Comparison of ENCODE assay signal across 23 cellular contexts in the genomic region with DNA sequence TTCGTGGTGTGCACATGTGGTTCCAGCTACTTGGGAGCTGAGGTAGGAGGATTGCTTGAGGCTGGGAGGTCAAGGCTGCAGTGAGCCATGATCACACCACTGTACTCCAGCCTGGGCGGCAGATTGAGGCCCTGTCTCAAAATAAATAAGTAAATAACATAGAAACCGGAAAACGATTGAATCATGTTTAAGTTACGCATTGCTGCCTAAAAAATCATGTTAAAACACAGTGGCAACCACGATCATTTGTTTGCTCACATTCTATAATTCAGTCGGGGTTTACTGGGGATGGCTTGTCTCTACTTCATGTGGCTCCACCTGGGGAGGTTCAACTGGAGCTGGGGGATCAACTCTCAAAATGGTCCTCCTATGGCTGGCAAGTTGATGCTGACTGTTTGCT. TPM values are rescaled to one million over a fixed set of nuclear protein-coding genes. Genes with fewer than 3 reads are reported as not detected.
DNase-seq lines count a peak whose midpoint lies in the region; ATAC-seq, FAIRE-seq and TF ChIP-seq lines count a peak whose summit lies in the region.
"Had no signal": no experiment of that assay in that cellular context is flagged by ENCODE, and none has a peak within 500 bp of the region (broad histone marks: within the 10 kb centered on the region; RNA-seq: fewer than 3 reads in every experiment).

No MANE protein-coding gene starts in this region.

- H3K79me1 ChIP-seq in H1 (ENCODE audit: low read depth, low read length): no peaks in the 10 kb centered on the region

- no peak overlapping the region for H4K91ac ChIP-seq in H1 (replicated peaks; ENCODE audit: insufficient read length, low read length)

- H2BK12ac ChIP-seq in H1 (ENCODE audit: low read depth, low read length): no peak overlapping the region

- H2BK20ac ChIP-seq in H1 (ENCODE audit: low read length): peak overlapping the region; percentile 26; the same call in 1 of the 2 replicates

- H3K27ac ChIP-seq in BLaER1 treated with 17β-estradiol and CSF1 and Interleukin-3, amounts not matched to agents 10 nM and 100 nM: peak overlapping the region in 9 of 11 experiments; percentile 82 to 91 (median 88); a peak in 12 of 22 replicates
- no peak overlapping the region for H3K27ac ChIP-seq in H1 (ENCODE audit: low read depth, low read length)
- H3K27ac ChIP-seq: C4-2B had no signal

- no peak for TF ChIP-seq RAD21 in H1 (IDR thresholded peaks at IDR 0.05 in 1 of 2, conservative IDR thresholded peaks at IDR 0.05 in 1 of 2; ENCODE audit: low read depth in 2 of 2, low read length in 2 of 2)

- no peak for ATAC-seq in activated CD4-positive, CD25-positive, alpha-beta regulatory T cell treated with anti-CD3 and anti-CD28 coated beads, Interleukin-2, amount 50 U/mL, for 24 hours
- ATAC-seq: A549; CD8-positive, alpha-beta T cell; GM12878; GM23338 had no signal

- POLR2A ChIA-PET in H1 (lab: Charles Lee; ENCODE audit: partially characterized antibody) (no interaction called here), HEK293T (lab: Yijun Ruan, JAX) (interaction anchor here (3.3 kb wide), 1 partner anchor 9 kb away, joined by 19 read pairs; a partner anchor contains a TSS)

- H3K23ac ChIP-seq in H1 (ENCODE audit: insufficient read length): no peak overlapping the region

- no peaks in the 10 kb centered on the region for H3K27me3 ChIP-seq in BLaER1 treated with 17β-estradiol and CSF1 and Interleukin-3, amounts not matched to agents 10 nM and 100 nM
- no peaks in the 10 kb centered on the region for H3K27me3 ChIP-seq in H1 (replicated peaks in 1 of 4; ENCODE audit: control insufficient read depth in 3 of 4, extremely low read depth in 1 of 4, insufficient read depth in 3 of 4, low read length in 3 of 4)
- H3K27me3 ChIP-seq: BE2C had no signal

- peaks cover 59 to 97% (median 79%) of the 10 kb centered on the region in 10 experiments for H3K4me1 ChIP-seq in BLaER1 treated with 17β-estradiol and CSF1 and Interleukin-3, amounts not matched to agents 10 nM and 100 nM
- H3K4me1 ChIP-seq in H1 (replicated peaks in 1 of 4; ENCODE audit: control insufficient read depth in 3 of 4, insufficient read depth in 4 of 4, low read length in 3 of 4): peaks cover 2 to 15% (median 11%) of the 10 kb centered on the region in 4 experiments; a peak in 6 of 7 replicates
- H3K4me1 ChIP-seq: Caco-2 had no signal

- no peak overlapping the region for H3K14ac ChIP-seq in H1 (ENCODE audit: insufficient read length)

- peak overlapping the region in 1 of 11 experiments; percentile 12; a peak in 2 of 22 replicates for H3K9ac ChIP-seq in BLaER1 treated with 17β-estradiol and CSF1 and Interleukin-3, amounts not matched to agents 10 nM and 100 nM
- no peak overlapping the region for H3K9ac ChIP-seq in H1 (replicated peaks in 1 of 4; ENCODE audit: extremely low read depth in 1 of 4, low read depth in 3 of 4, low read length in 3 of 4)

- peaks cover 0 to 6% (median 4%) of the 10 kb centered on the region in 11 experiments; a peak in 3 of 22 replicates for H3K9me3 ChIP-seq in BLaER1 treated with 17β-estradiol and CSF1 and Interleukin-3, amounts not matched to agents 10 nM and 100 nM (replicated peaks in 1 of 11)
- H3K9me3 ChIP-seq in H1 (ENCODE audit: insufficient read depth in 2 of 2, low read depth in 1 of 2, low read length in 1 of 2): no peaks in the 10 kb centered on the region
- H3K9me3 ChIP-seq: A549, BE2C, Caco-2, HAP-1 had no signal

- CTCF ChIA-PET in H1 (lab: Charles Lee; ENCODE audit: partially characterized antibody) (interaction anchor here (1.2 to 7.2 kb wide), 3 partner anchors 10 to 89 kb away, joined by 3 to 67 read pairs (median 16); a partner anchor contains a TSS), HEK293T (lab: Yijun Ruan, JAX) (no interaction called here)

- no peak overlapping the region for H4K8ac ChIP-seq in H1 (ENCODE audit: extremely low read depth, insufficient read depth, low read length)

- DNase-seq in H1 (ENCODE audit: low read depth in 1 of 2, low spot score in 2 of 2) (no peak), myocyte (ENCODE audit: low read depth) (peak; percentile 33), DMS153 (lab: John Stamatoyannopoulos, UW) (no peak), HEK293T (ENCODE audit: extremely low spot score) (no peak), urothelium cell line (ENCODE audit: low spot score) (no peak)
- DNase-seq: 8988T; ACHN; AML-193; BE2C; Caco-2; CD4-positive, CD25-positive, alpha-beta regulatory T cell; CD8-positive, alpha-beta T cell; DMS79; EL; GDM1 had no signal

- H3K79me2 ChIP-seq in H1 (ENCODE audit: control insufficient read depth in 1 of 2, insufficient read depth in 2 of 2, low read length in 2 of 2): no peaks in the 10 kb centered on the region

- WGBS in H1 (ENCODE audit: extremely low coverage in 1 of 2, insufficient coverage in 1 of 2, insufficient read length in 1 of 2, insufficient replicate concordance in 2 of 2, low coverage in 1 of 2, low lambda C conversion rate in 2 of 2, missing lambda C conversion rate in 1 of 2), 2 experiments: 88% methylated on average over 7 of the region's 7 CpGs; no CpG with 5 or more reads in 1 of the 2 experiments

- no peak for TF ChIP-seq CTCF in H1 (IDR thresholded peaks at IDR 0.05; ENCODE audit: control extremely low read depth in 1 of 3, insufficient read depth in 1 of 3, low read depth in 1 of 3, low read length in 3 of 3)

- peak overlapping the region; percentile 85 to 96 (median 91) for H3K4me2 ChIP-seq in BLaER1 treated with 17β-estradiol and CSF1 and Interleukin-3, amounts not matched to agents 10 nM and 100 nM
- H3K4me2 ChIP-seq in H1 (ENCODE audit: insufficient read depth in 1 of 2, low read depth in 2 of 2, low read length in 2 of 2): no peak overlapping the region
- H3K4me2 ChIP-seq: A549 had no signal

- H4K5ac ChIP-seq in H1 (ENCODE audit: insufficient read length, low read depth, low read length): no peak overlapping the region

- no peak overlapping the region for H2AFZ ChIP-seq in H1 (ENCODE audit: low read length)

- H2BK5ac ChIP-seq in H1 (ENCODE audit: low read depth, low read length): no peak overlapping the region

- H2BK120ac ChIP-seq in H1 (replicated peaks; ENCODE audit: low read depth, low read length): no peak overlapping the region

- no peak overlapping the region for H3K56ac ChIP-seq in H1 (replicated peaks; ENCODE audit: insufficient read length, low read depth, low read length)

- H4K20me1 ChIP-seq in BLaER1 treated with 17β-estradiol and CSF1 and Interleukin-3, amounts not matched to agents 10 nM and 100 nM: no peaks in the 10 kb centered on the region
- H4K20me1 ChIP-seq in H1 (replicated peaks in 1 of 2; ENCODE audit: control insufficient read depth in 1 of 2, insufficient read depth in 2 of 2, low read length in 2 of 2): no peaks in the 10 kb centered on the region

- no peak for TF ChIP-seq POLR2A in H1 (IDR thresholded peaks at IDR 0.05; ENCODE audit: control extremely low read depth in 1 of 2, low read depth in 2 of 2, low read length in 2 of 2)

- H2BK15ac ChIP-seq in H1 (ENCODE audit: low read length): no peak overlapping the region

- no peak overlapping the region for H3K4me3 ChIP-seq in BLaER1 treated with 17β-estradiol and CSF1 and Interleukin-3, amounts not matched to agents 10 nM and 100 nM
- H3K4me3 ChIP-seq in H1 (ENCODE audit: extremely low read depth in 1 of 4, insufficient read depth in 2 of 4, low read depth in 3 of 4, low read length in 4 of 4): no peak overlapping the region
- H3K4me3 ChIP-seq: A549, GM12878, GM23338, HAP-1 had no signal

- H3K4ac ChIP-seq in H1 (replicated peaks; ENCODE audit: insufficient read length, low read depth, low read length): no peak overlapping the region

- no peak overlapping the region for H2AK5ac ChIP-seq in H1 (ENCODE audit: low read depth, low read length)

- H3K36me3 ChIP-seq in BLaER1 treated with 17β-estradiol and CSF1 and Interleukin-3, amounts not matched to agents 10 nM and 100 nM: no peaks in the 10 kb centered on the region
- H3K36me3 ChIP-seq in H1 (ENCODE audit: control insufficient read depth in 2 of 4, insufficient read depth in 4 of 4, low read length in 3 of 4): no peaks in the 10 kb centered on the region
- H3K36me3 ChIP-seq: BE2C, HAP-1 had no signal

- TF ChIP-seq EP300 in H1 (IDR thresholded peaks at IDR 0.05; ENCODE audit: borderline replicate concordance in 1 of 2, low read depth in 2 of 2, low read length in 2 of 2): no peak

- FAIRE-seq in H1 (lab: Jason Lieb, UNC): no peak
- no peak for FAIRE-seq in urothelium cell line (lab: Jason Lieb, UNC)
- FAIRE-seq: A549, GM12878, H54 had no signal

- no peaks in the 10 kb centered on the region for H3K23me2 ChIP-seq in H1 (ENCODE audit: low read depth, low read length)

- no peak overlapping the region for H3K18ac ChIP-seq in H1 (ENCODE audit: extremely low read depth, low read length)

TF ChIP-seq in H1, 55 proteins besides CTCF, POLR2A, EP300 and RAD21 (continues in another document):
- TF ChIP-seq TBP (IDR thresholded peaks at IDR 0.05; ENCODE audit: low read depth, low read length) (no peak), CREB1 (IDR thresholded peaks at IDR 0.05) (no peak)

TF ChIP-seq in HEK293T, 16 proteins besides CTCF, POLR2A, EP300 and RAD21:
- no peak for TF ChIP-seq ARNT (IDR thresholded peaks at IDR 0.05)
- TF ChIP-seq TARDBP (IDR thresholded peaks at IDR 0.05): no peak
- no peak for TF ChIP-seq SUZ12 (IDR thresholded peaks at IDR 0.05)
- no peak for TF ChIP-seq HDGF (IDR thresholded peaks at IDR 0.05; ENCODE audit: borderline replicate concordance)
- TF ChIP-seq NFRKB (IDR thresholded peaks at IDR 0.05): no peak

RNA-seq across cellular contexts. Expression of a gene that starts 8.2 kb away (rescaled TPM):
- 14.5 and 15.2 TPM in 2 replicates for total RNA-seq in H1 (2021; fragmentation: NEBNext Ultra II Directional; extraction: Animal tissue kit (Norgen Biotek cat#: 25700))
- 36.0 and 56.1 TPM in 2 replicates for polyA plus RNA-seq in H1 (2011; rRNA removed)
- polyA plus RNA-seq in H1 (2011; cell fraction: cytosol; rRNA removed): 26.6 TPM
- 39.2 TPM for polyA plus RNA-seq in H1 (2011; cell fraction: nucleus; rRNA removed)
- polyA plus RNA-seq in H1 (2012, experiment 1 of 2): 23.5 to 37.7 TPM (median 28.4 TPM) in 4 replicates
- polyA plus RNA-seq in H1 (2012, experiment 2 of 2): 42.7 TPM
- 15.1 TPM for polyA plus RNA-seq in H1 (2013, experiment 1 of 2)
- polyA plus RNA-seq in H1 (2013, experiment 2 of 2): 16.1 TPM
- polyA minus RNA-seq in H1 (2011; rRNA and poly(A)+ RNA removed): 15.5 and 20.6 TPM in 2 replicates
- polyA minus RNA-seq in H1 (2011; cell fraction: cytosol; rRNA and poly(A)+ RNA removed): 14.0 TPM
- 33.3 TPM for polyA minus RNA-seq in H1 (2011; cell fraction: nucleus; rRNA and poly(A)+ RNA removed)
- 1,798 and 2,123 TPM in 2 replicates for total RNA-seq in myocyte
- 1,534 TPM for polyA plus RNA-seq in myocyte (2012)

RNA-seq across cellular contexts. Expression of a gene that starts 27.4 kb away (rescaled TPM):
- not detected in 2 replicates for total RNA-seq in H1 (2021; fragmentation: NEBNext Ultra II Directional; extraction: Animal tissue kit (Norgen Biotek cat#: 25700))
- 0.02 and 0.03 TPM in 2 replicates for polyA plus RNA-seq in H1 (2011; rRNA removed)
- polyA plus RNA-seq in H1 (2011; cell fraction: cytosol; rRNA removed): 0.06 TPM
- 0.09 TPM for polyA plus RNA-seq in H1 (2011; cell fraction: nucleus; rRNA removed)
- 0.11 TPM in 1 of 4 replicates, not detected in the others for polyA plus RNA-seq in H1 (2012, experiment 1 of 2)
- not detected for polyA plus RNA-seq in H1 (2012, experiment 2 of 2)
- 0.02 TPM for polyA plus RNA-seq in H1 (2013, experiment 1 of 2)
- polyA plus RNA-seq in H1 (2013, experiment 2 of 2): 0.02 TPM
- 0.10 TPM in 1 of 2 replicates, not detected in the other for polyA minus RNA-seq in H1 (2011; rRNA and poly(A)+ RNA removed)
- polyA minus RNA-seq in H1 (2011; cell fraction: cytosol; rRNA and poly(A)+ RNA removed): not detected
- polyA minus RNA-seq in H1 (2011; cell fraction: nucleus; rRNA and poly(A)+ RNA removed): not detected
- total RNA-seq in myocyte: not detected in 2 replicates
- polyA plus RNA-seq in myocyte (2012): 0.15 TPM
- total RNA-seq: Caco-2, GM23338 had no signal
- polyA plus RNA-seq: CD4-positive, CD25-positive, alpha-beta regulatory T cell; GM23338 had no signal

Comparison
In these comparisons a context has a peak if more than half of its experiments do, and no peak if none do; other contexts are left out.
1. H3K4me2 ChIP-seq: peak in BLaER1 treated with 17β-estradiol and CSF1 and Interleukin-3, amounts not matched to agents 10 nM and 100 nM (11 of 11); none in H1 (0 of 2).
2. RNA of a gene that starts 8.2 kb away (total RNA-seq): 1,798 to 2,123 TPM in myocyte; 14.5 to 15.2 TPM in H1; every median in the first group is over 100 times any median in the second.